In the genomic region with DNA sequence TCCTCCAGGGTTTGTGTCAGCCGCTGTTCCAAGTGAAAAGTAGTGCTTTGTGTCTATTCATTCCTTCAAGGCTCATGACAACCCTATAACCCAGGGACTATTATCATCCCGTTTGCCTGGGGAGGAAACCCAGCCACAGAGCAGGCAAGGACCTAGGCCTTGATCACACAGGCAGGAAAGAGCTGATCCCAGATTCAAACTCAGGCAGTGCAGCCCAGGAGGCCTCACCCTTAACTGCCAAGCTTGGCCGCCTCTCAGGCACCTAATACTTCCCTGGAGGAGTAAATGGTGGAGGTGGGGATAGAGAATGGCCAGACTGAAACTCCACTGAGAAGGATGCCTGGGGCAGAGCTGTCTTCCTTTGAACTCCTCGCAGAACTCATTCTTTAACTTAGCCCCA, we compare ENCODE assay signal across 20 cellular contexts.
"Had no signal": no experiment of that assay in that cellular context is flagged by ENCODE, and none has a peak within 500 bp of the region (broad histone marks: within the 10 kb centered on the region; RNA-seq: fewer than 3 reads in every experiment).

No MANE protein-coding gene starts in this region.

- H3K9me3 ChIP-seq: esophagus squamous epithelium, right lobe of liver, thyroid gland had no signal

- H3K4me1 ChIP-seq: esophagus squamous epithelium, parathyroid adenoma, thyroid gland had no signal

- H3K27ac ChIP-seq: coronary artery, esophagus squamous epithelium, parathyroid adenoma, right lobe of liver, thyroid gland had no signal

- H3K4me3 Mint-ChIP-seq: activated B cell treated with CpG ODN at 0.5 μM for 24 hours; activated CD8-positive, alpha-beta T cell treated with anti-CD3 and anti-CD28 coated beads for 36 hours; activated naive CD4-positive, alpha-beta T cell treated with anti-CD3 and anti-CD28 coated beads, Interleukin-2, amount 50 U/mL, for 24 hours; activated naive CD8-positive, alpha-beta T cell treated with anti-CD3 and anti-CD28 coated beads, Interleukin-2, amount 50 U/mL, for 24 hours; activated T-cell treated with anti-CD3 and anti-CD28 coated beads, Interleukin-2, amount 50 U/mL, for 4 hours; activated T-helper 17 cell treated with anti-CD3 and anti-CD28 coated beads, Interleukin-2, amount 50 U/mL, for 72 hours; nephron; T-helper 2 cell treated with Interferon-gamma antibody and Interleukin-4, amounts not matched to agents 5 μg/mL and 100 μg/mL, for 36 hours had no signal

- H3K9ac ChIP-seq: parathyroid adenoma had no signal

- DNase-seq: activated B cell treated with CpG ODN at 0.5 μM for 24 hours; activated CD4-positive, alpha-beta T cell treated with anti-CD3 and anti-CD28 coated beads, Interleukin-2, amount 50 U/mL, for 1 hour; activated CD8-positive, alpha-beta T cell treated with anti-CD3 and anti-CD28 coated beads for 36 hours; activated naive CD8-positive, alpha-beta T cell treated with anti-CD3 and anti-CD28 coated beads, Interleukin-2, amount 50 U/mL, for 24 hours; activated T-cell treated with anti-CD3 and anti-CD28 coated beads, Interleukin-2, amount 50 U/mL, for 4 hours; amygdala; esophagus squamous epithelium; left ventricle myocardium superior; nucleus accumbens; right lobe of liver; stimulated activated CD4-positive, alpha-beta T cell treated with anti-CD3 and anti-CD28 coated beads, Interleukin-4, amount 100 ng/mL, for 1 hour; stimulated activated naive CD8-positive, alpha-beta T cell treated with anti-CD3 and anti-CD28 coated beads, Interleukin-15, Interleukin-2, amounts not matched to agents 100 U/mL and 50 U/mL, for 24 hours; T-helper 1 cell; thyroid gland had no signal

- ATAC-seq: activated CD8-positive, alpha-beta T cell treated with anti-CD3 and anti-CD28 coated beads for 36 hours; activated naive CD8-positive, alpha-beta T cell treated with anti-CD3 and anti-CD28 coated beads, Interleukin-2, amount 50 U/mL, for 24 hours; activated T-cell treated with anti-CD3 and anti-CD28 coated beads, Interleukin-2, amount 50 U/mL, for 4 hours; activated T-helper 17 cell treated with anti-CD3 and anti-CD28 coated beads, Interleukin-2, amount 50 U/mL, for 72 hours; left ventricle myocardium superior; right lobe of liver; stimulated activated naive CD8-positive, alpha-beta T cell treated with anti-CD3 and anti-CD28 coated beads, Interleukin-15, Interleukin-2, amounts not matched to agents 100 U/mL and 50 U/mL, for 24 hours had no signal

- H3K36me3 ChIP-seq: esophagus squamous epithelium, right lobe of liver, thyroid gland had no signal

- H3K9me3 Mint-ChIP-seq: activated B cell treated with CpG ODN at 0.5 μM for 24 hours; activated CD8-positive, alpha-beta T cell treated with anti-CD3 and anti-CD28 coated beads for 36 hours; activated naive CD4-positive, alpha-beta T cell treated with anti-CD3 and anti-CD28 coated beads, Interleukin-2, amount 50 U/mL, for 24 hours; activated naive CD8-positive, alpha-beta T cell treated with anti-CD3 and anti-CD28 coated beads, Interleukin-2, amount 50 U/mL, for 24 hours; activated T-cell treated with anti-CD3 and anti-CD28 coated beads, Interleukin-2, amount 50 U/mL, for 4 hours; activated T-helper 17 cell treated with anti-CD3 and anti-CD28 coated beads, Interleukin-2, amount 50 U/mL, for 72 hours; T-helper 2 cell treated with Interferon-gamma antibody and Interleukin-4, amounts not matched to agents 5 μg/mL and 100 μg/mL, for 36 hours had no signal

- H3K36me3 Mint-ChIP-seq: activated naive CD4-positive, alpha-beta T cell treated with anti-CD3 and anti-CD28 coated beads, Interleukin-2, amount 50 U/mL, for 24 hours had no signal

- H3K27ac Mint-ChIP-seq: activated B cell treated with CpG ODN at 0.5 μM for 24 hours; activated CD8-positive, alpha-beta T cell treated with anti-CD3 and anti-CD28 coated beads for 36 hours; activated naive CD4-positive, alpha-beta T cell treated with anti-CD3 and anti-CD28 coated beads, Interleukin-2, amount 50 U/mL, for 24 hours; activated naive CD8-positive, alpha-beta T cell treated with anti-CD3 and anti-CD28 coated beads, Interleukin-2, amount 50 U/mL, for 24 hours; activated T-helper 17 cell treated with anti-CD3 and anti-CD28 coated beads, Interleukin-2, amount 50 U/mL, for 72 hours; nephron; T-helper 2 cell treated with Interferon-gamma antibody and Interleukin-4, amounts not matched to agents 5 μg/mL and 100 μg/mL, for 36 hours had no signal

- H3K27me3 ChIP-seq: esophagus squamous epithelium, right lobe of liver, thyroid gland had no signal

- H3K4me3 ChIP-seq: coronary artery, esophagus squamous epithelium, right lobe of liver, thyroid gland had no signal

- H3K4me1 Mint-ChIP-seq: activated B cell treated with CpG ODN at 0.5 μM for 24 hours; activated naive CD4-positive, alpha-beta T cell treated with anti-CD3 and anti-CD28 coated beads, Interleukin-2, amount 50 U/mL, for 24 hours; activated naive CD8-positive, alpha-beta T cell treated with anti-CD3 and anti-CD28 coated beads, Interleukin-2, amount 50 U/mL, for 24 hours had no signal
